ENCODE assay signal across 8 cellular contexts in genomic region chr19:13154241-13154778, GRCh38.
DNase-seq lines count a peak whose midpoint lies in the region; ATAC-seq and TF ChIP-seq lines count a peak whose summit lies in the region.

No MANE protein-coding gene starts in this region.

- H3K79me2 ChIP-seq in KMS-11 (ENCODE audit: insufficient read depth, low read depth) = peaks cover 13% of the 10 kb centered on the region; the same call in 1 of the 2 replicates

- H3K27ac ChIP-seq in KMS-11 (peak overlapping the region; percentile 96), iPS-20b (ENCODE audit: low read length) (peak overlapping the region; percentile 78), skin epidermis (peak overlapping the region; percentile 78 to 100 (median 98))

- DNase-seq in DMS79 treated with DMSO at 0.1 percent for 48 hours (lab: John Stamatoyannopoulos, UW) (peak; percentile 31), T1000 (lab: John Stamatoyannopoulos, UW) (peak; percentile 45), T47D (ENCODE audit: low read depth in 1 of 2, low spot score in 1 of 2) (peak; percentile 58 to 94), HPDE6-E6E7 (ENCODE audit: extremely low spot score) (no peak)

- ATAC-seq in GM21717 (IDR thresholded peaks at IDR 0.05; ENCODE audit: unreplicated experiment) = no peak

- no peak for TF ChIP-seq CTCF in KMS-11 (conservative IDR thresholded peaks at IDR 0.05; ENCODE audit: low read depth, low read length)

- in situ Hi-C loops in T47D (cut with HindIII; ENCODE audit: low pct_unique_long_range_greater_than_20kb, low sequenced_read_pairs) = no loop called here

- H3K4me1 ChIP-seq in KMS-11 (ENCODE audit: low read depth, poor library complexity, severe bottlenecking) (peaks cover 24% of the 10 kb centered on the region), iPS-20b (ENCODE audit: insufficient read depth, low read length) (peaks cover 5% of the 10 kb centered on the region; the same call in 1 of the 2 replicates)

- peak overlapping the region; percentile 98 for H3K9ac ChIP-seq in KMS-11
- peak overlapping the region; percentile 100 for H3K9ac ChIP-seq in iPS-20b (ENCODE audit: low read depth, low read length)

- peak overlapping the region; percentile 100 for H3K4me2 ChIP-seq in KMS-11

- H3K36me3 ChIP-seq in KMS-11 (ENCODE audit: insufficient read depth) (no peaks in the 10 kb centered on the region), iPS-20b (ENCODE audit: insufficient read depth, low read depth, low read length) (peaks cover 7% of the 10 kb centered on the region; the same call in 1 of the 2 replicates)

- H3K4me3 ChIP-seq in KMS-11 (IDR thresholded peaks at IDR 0.05; ENCODE audit: insufficient read depth, low read depth, low read length) (no peak overlapping the region), iPS-20b (ENCODE audit: low read length) (peak overlapping the region; percentile 98), skin epidermis (peak overlapping the region; percentile 84 to 95 (median 93))

- no peaks in the 10 kb centered on the region for H4K20me1 ChIP-seq in KMS-11 (ENCODE audit: insufficient read depth)

- no peak overlapping the region for H2AFZ ChIP-seq in KMS-11 (ENCODE audit: low read depth)

- H3K27me3 ChIP-seq in KMS-11 (ENCODE audit: insufficient read depth, low read depth) (no peaks in the 10 kb centered on the region; the same call in 1 of the 2 replicates), iPS-20b (ENCODE audit: insufficient read depth, low read length) (no peaks in the 10 kb centered on the region)

- H3K9me3 ChIP-seq in iPS-20b (ENCODE audit: insufficient read depth, low read depth, low read length) = no peaks in the 10 kb centered on the region
